28 cellular contexts compared by ENCODE assay signal in genomic region chr11:128940603-128941002, GRCh38. TPM values are rescaled to one million over a fixed set of nuclear protein-coding genes. Genes with fewer than 3 reads are reported as not detected.
DNase-seq lines count a peak whose midpoint lies in the region; FAIRE-seq and TF ChIP-seq lines count a peak whose summit lies in the region.
"Had no signal": no experiment of that assay in that cellular context is flagged by ENCODE, and none has a peak within 500 bp of the region (broad histone marks: within the 10 kb centered on the region; RNA-seq: fewer than 3 reads in every experiment).

No MANE protein-coding gene starts in this region.

- no peak overlapping the region for H3K4me3 Mint-ChIP-seq in activated T-helper 1 cell treated with anti-CD3 and anti-CD28 coated beads, Interleukin-12 subunit alpha, Interleukin-12 subunit beta, Interleukin-2, Interleukin-4 antibody, amounts not matched to agents 30 ng/mL and 10 ng/mL and 1 ng/mL, durations not matched to agents 14 hours and 24 hours and 36 hours
- H3K4me3 Mint-ChIP-seq: activated naive CD4-positive, alpha-beta T cell treated with anti-CD3 and anti-CD28 coated beads, Interleukin-2, amount 50 U/mL, for 24 hours; neural progenitor cell had no signal

- no peaks in the 10 kb centered on the region for H3K36me3 Mint-ChIP-seq in activated T-helper 1 cell treated with anti-CD3 and anti-CD28 coated beads, Interleukin-12 subunit alpha, Interleukin-12 subunit beta, Interleukin-2, Interleukin-4 antibody, amounts not matched to agents 30 ng/mL and 10 ng/mL and 1 ng/mL, durations not matched to agents 14 hours and 24 hours and 36 hours (ENCODE audit: low read depth)
- H3K36me3 Mint-ChIP-seq: activated naive CD4-positive, alpha-beta T cell treated with anti-CD3 and anti-CD28 coated beads, Interleukin-2, amount 50 U/mL, for 24 hours; CD14-positive monocyte; IgD-negative memory B cell; neural progenitor cell had no signal

- no peaks in the 10 kb centered on the region for H3K4me1 Mint-ChIP-seq in activated T-helper 1 cell treated with anti-CD3 and anti-CD28 coated beads, Interleukin-12 subunit alpha, Interleukin-12 subunit beta, Interleukin-2, Interleukin-4 antibody, amounts not matched to agents 30 ng/mL and 10 ng/mL and 1 ng/mL, durations not matched to agents 14 hours and 24 hours and 36 hours (ENCODE audit: low read depth)
- H3K4me1 Mint-ChIP-seq: activated naive CD4-positive, alpha-beta T cell treated with anti-CD3 and anti-CD28 coated beads, Interleukin-2, amount 50 U/mL, for 24 hours; IgD-negative memory B cell had no signal

- TF ChIP-seq CTCF in bronchial epithelial cell (IDR thresholded peaks at IDR 0.05; ENCODE audit: insufficient read depth, low read length, severe bottlenecking) = no peak

- peak; percentile 88 for DNase-seq in HPDE6-E6E7 (ENCODE audit: extremely low spot score)
- DNase-seq in bronchial epithelial cell (ENCODE audit: low read depth) = peak; percentile 88
- DNase-seq in myocyte (ENCODE audit: low read depth) = peak; percentile 20
- DNase-seq in ureter (ENCODE audit: low spot score) = peak; percentile 52
- no peak for DNase-seq in activated T-helper 1 cell treated with anti-CD3 and anti-CD28 coated beads, Interleukin-12 subunit alpha, Interleukin-12 subunit beta, Interleukin-2, Interleukin-4 antibody, amounts not matched to agents 30 ng/mL and 10 ng/mL and 1 ng/mL, durations not matched to agents 14 hours and 24 hours and 36 hours (ENCODE audit: low spot score)
- DNase-seq in A172 (ENCODE audit: low spot score) = no peak
- DNase-seq in activated T-cell treated with anti-CD3 and anti-CD28 coated beads, Interleukin-2, amount 50 U/mL, for 48 hours = no peak
- DNase-seq: activated CD4-positive, alpha-beta T cell treated with anti-CD3 and anti-CD28 coated beads, Interleukin-2, amount 50 U/mL, for 4 hours; activated CD8-positive, alpha-beta memory T cell treated with anti-CD3 and anti-CD28 coated beads, Interleukin-2, amount 50 U/mL, for 4 hours; Calu3; effector CD4-positive, alpha-beta T cell; foreskin fibroblast; NCI-H1092; NCI-H187; NCI-H526 treated with DMSO at 0.1 percent for 48 hours; small intestine; T-helper 1 cell; trophoblast cell had no signal

- H3K27me3 ChIP-seq in bronchial epithelial cell (ENCODE audit: control insufficient read depth, insufficient read depth, low read length) = no peaks in the 10 kb centered on the region
- H3K27me3 ChIP-seq: neural progenitor cell had no signal

- H3K27me3 Mint-ChIP-seq in activated T-helper 1 cell treated with anti-CD3 and anti-CD28 coated beads, Interleukin-12 subunit alpha, Interleukin-12 subunit beta, Interleukin-2, Interleukin-4 antibody, amounts not matched to agents 30 ng/mL and 10 ng/mL and 1 ng/mL, durations not matched to agents 14 hours and 24 hours and 36 hours (ENCODE audit: insufficient read depth) = peaks cover 6% of the 10 kb centered on the region
- H3K27me3 Mint-ChIP-seq: activated naive CD4-positive, alpha-beta T cell treated with anti-CD3 and anti-CD28 coated beads, Interleukin-2, amount 50 U/mL, for 24 hours had no signal

- no peak overlapping the region for H3K27ac Mint-ChIP-seq in activated T-helper 1 cell treated with anti-CD3 and anti-CD28 coated beads, Interleukin-12 subunit alpha, Interleukin-12 subunit beta, Interleukin-2, Interleukin-4 antibody, amounts not matched to agents 30 ng/mL and 10 ng/mL and 1 ng/mL, durations not matched to agents 14 hours and 24 hours and 36 hours
- H3K27ac Mint-ChIP-seq: activated naive CD4-positive, alpha-beta T cell treated with anti-CD3 and anti-CD28 coated beads, Interleukin-2, amount 50 U/mL, for 24 hours; activated T-helper 2 cell treated with anti-CD3 and anti-CD28 coated beads, Interferon-gamma antibody, Interleukin-2, Interleukin-4, amounts not matched to agents 10 μg/mL and 5 μg/mL and 100 μg/mL, durations not matched to agents 14 hours and 24 hours and 36 hours; IgD-negative memory B cell; neural progenitor cell had no signal

- FAIRE-seq in bronchial epithelial cell (lab: Jason Lieb, UNC) = no peak
- FAIRE-seq: GM12892, small intestine, TTC549 had no signal

- no peak overlapping the region for H3K4me3 ChIP-seq in bronchial epithelial cell (ENCODE audit: low read depth, low read length)
- H3K4me3 ChIP-seq: neural progenitor cell had no signal

- intact Hi-C loops in activated T-helper 1 cell treated with anti-CD3 and anti-CD28 coated beads, Interleukin-12 subunit alpha, Interleukin-12 subunit beta, Interleukin-2, Interleukin-4 antibody, amounts not matched to agents 30 ng/mL and 10 ng/mL and 1 ng/mL, durations not matched to agents 14 hours and 24 hours and 36 hours (cut with micrococcal nuclease) = no loop called here

- H3K9me3 Mint-ChIP-seq in activated T-helper 1 cell treated with anti-CD3 and anti-CD28 coated beads, Interleukin-12 subunit alpha, Interleukin-12 subunit beta, Interleukin-2, Interleukin-4 antibody, amounts not matched to agents 30 ng/mL and 10 ng/mL and 1 ng/mL, durations not matched to agents 14 hours and 24 hours and 36 hours = no peaks in the 10 kb centered on the region
- H3K9me3 Mint-ChIP-seq: activated naive CD4-positive, alpha-beta T cell treated with anti-CD3 and anti-CD28 coated beads, Interleukin-2, amount 50 U/mL, for 24 hours; activated T-helper 2 cell treated with anti-CD3 and anti-CD28 coated beads, Interferon-gamma antibody, Interleukin-2, Interleukin-4, amounts not matched to agents 10 μg/mL and 5 μg/mL and 100 μg/mL, durations not matched to agents 14 hours and 24 hours and 36 hours; CD14-positive monocyte; IgD-negative memory B cell; neural progenitor cell had no signal

- no peaks in the 10 kb centered on the region for H3K36me3 ChIP-seq in bronchial epithelial cell (ENCODE audit: control insufficient read depth, insufficient read depth, low read length)
- H3K36me3 ChIP-seq: neural progenitor cell had no signal

RNA-seq across cellular contexts. Expression of gene TP53AIP1, which starts 2.1 kb away (rescaled TPM):
- total RNA-seq in bronchial epithelial cell (1.3 and 4.6 TPM in 2 replicates), myocyte (0.05 TPM in 1 of 2 replicates, not detected in the other), ureter (0.49 TPM)
- 0.06 TPM for polyA plus RNA-seq in myocyte (2012)
- total RNA-seq in activated T-helper 1 cell treated with anti-CD3 and anti-CD28 coated beads, Interleukin-12 subunit alpha, Interleukin-12 subunit beta, Interleukin-2, Interleukin-4 antibody, amounts not matched to agents 30 ng/mL and 10 ng/mL and 1 ng/mL, durations not matched to agents 14 hours and 24 hours and 36 hours = not detected in 2 replicates
- total RNA-seq in A172 (2014; rRNA removed; shearing (Covaris generic)) = not detected in 2 replicates
- total RNA-seq: activated T-helper 2 cell treated with anti-CD3 and anti-CD28 coated beads, Interferon-gamma antibody, Interleukin-2, Interleukin-4, amounts not matched to agents 10 μg/mL and 5 μg/mL and 100 μg/mL, durations not matched to agents 14 hours and 24 hours and 36 hours; epithelial cell of proximal tubule; H4; lung microvascular endothelial cell had no signal
- polyA plus RNA-seq: CD14-positive monocyte, IgD-negative memory B cell had no signal

RNA-seq across cellular contexts. Expression of gene KCNJ5, which starts 49.4 kb away (rescaled TPM):
- total RNA-seq in bronchial epithelial cell = 13.2 and 15.5 TPM in 2 replicates
- not detected in 2 replicates for total RNA-seq in myocyte
- polyA plus RNA-seq in myocyte (2012) = 0.09 TPM
- total RNA-seq in ureter = 0.94 TPM
- 0.12 TPM in 1 of 2 replicates, not detected in the other for total RNA-seq in activated T-helper 1 cell treated with anti-CD3 and anti-CD28 coated beads, Interleukin-12 subunit alpha, Interleukin-12 subunit beta, Interleukin-2, Interleukin-4 antibody, amounts not matched to agents 30 ng/mL and 10 ng/mL and 1 ng/mL, durations not matched to agents 14 hours and 24 hours and 36 hours
- total RNA-seq in A172 (2014; rRNA removed; shearing (Covaris generic)) = 0.21 and 0.46 TPM in 2 replicates
- total RNA-seq: activated T-helper 2 cell treated with anti-CD3 and anti-CD28 coated beads, Interferon-gamma antibody, Interleukin-2, Interleukin-4, amounts not matched to agents 10 μg/mL and 5 μg/mL and 100 μg/mL, durations not matched to agents 14 hours and 24 hours and 36 hours; Calu3; H4; lung microvascular endothelial cell had no signal
- polyA plus RNA-seq: CD14-positive monocyte, IgD-negative memory B cell had no signal

Comparison
In these comparisons a context has a peak if more than half of its experiments do, and no peak if none do; other contexts are left out.
1. DNase-seq: peak in HPDE6-E6E7 (single experiment), bronchial epithelial cell (single experiment), myocyte (single experiment) and ureter (single experiment); none in activated T-helper 1 cell treated with anti-CD3 and anti-CD28 coated beads, Interleukin-12 subunit alpha, Interleukin-12 subunit beta, Interleukin-2, Interleukin-4 antibody, amounts not matched to agents 30 ng/mL and 10 ng/mL and 1 ng/mL, durations not matched to agents 14 hours and 24 hours and 36 hours (single experiment), A172 (single experiment) and activated T-cell treated with anti-CD3 and anti-CD28 coated beads, Interleukin-2, amount 50 U/mL, for 48 hours (0 of 2).